20 cellular contexts compared by ENCODE assay signal in the genomic region with DNA sequence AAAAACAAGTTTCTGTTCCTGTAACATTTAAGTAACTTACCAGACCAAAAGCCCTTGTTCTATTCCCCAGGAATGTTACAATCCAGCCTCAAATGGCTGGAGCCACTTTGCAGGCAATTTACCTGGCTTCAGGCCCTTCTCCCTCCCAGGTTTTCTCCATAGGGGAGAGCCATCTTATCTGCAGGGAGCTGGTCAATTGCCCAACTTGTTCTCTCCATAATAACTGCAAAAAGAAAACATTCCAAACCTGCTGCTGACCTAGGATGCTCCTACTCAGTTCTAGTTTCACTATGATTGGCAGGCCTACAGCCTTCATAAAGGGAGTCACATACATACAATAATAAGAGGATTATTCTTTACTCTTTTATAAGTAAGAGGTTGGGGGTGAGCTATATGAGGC.
DNase-seq lines count a peak whose midpoint lies in the region; TF ChIP-seq lines count a peak whose summit lies in the region.
"Had no signal": no experiment of that assay in that cellular context is flagged by ENCODE, and none has a peak within 500 bp of the region (broad histone marks: within the 10 kb centered on the region; RNA-seq: fewer than 3 reads in every experiment).

No MANE protein-coding gene starts in this region.

- H2BK5ac ChIP-seq in mesendoderm (ENCODE audit: low read length): no peak overlapping the region

- in situ Hi-C loops in G401 (cut with HindIII; ENCODE audit: low sequenced_read_pairs): no loop called here

- H3K27me3 ChIP-seq in adipocyte (replicated peaks; ENCODE audit: control insufficient read depth, insufficient read depth, low read length): no peaks in the 10 kb centered on the region
- H3K27me3 ChIP-seq in neural cell (ENCODE audit: insufficient read depth, low read depth, low read length): no peaks in the 10 kb centered on the region
- no peaks in the 10 kb centered on the region for H3K27me3 ChIP-seq in CD4-positive, alpha-beta memory T cell (ENCODE audit: insufficient read depth, low read length)
- H3K27me3 ChIP-seq in mesendoderm (ENCODE audit: insufficient read depth, low read length, poor library complexity): no peaks in the 10 kb centered on the region

- H3K9me3 ChIP-seq in adipocyte (ENCODE audit: control insufficient read depth, low read length) (no peaks in the 10 kb centered on the region), neural cell (ENCODE audit: low read length) (no peaks in the 10 kb centered on the region)
- no peaks in the 10 kb centered on the region for H3K9me3 ChIP-seq in CD4-positive, alpha-beta memory T cell (ENCODE audit: control insufficient read depth in 1 of 2, low read length in 2 of 2)
- H3K9me3 ChIP-seq: A549, Caco-2 had no signal

- H3K9ac ChIP-seq in adipocyte (ENCODE audit: low read length): no peak overlapping the region
- H3K9ac ChIP-seq in neural cell (ENCODE audit: low read length): no peak overlapping the region
- H3K9ac ChIP-seq in mesendoderm (ENCODE audit: low read length): no peak overlapping the region

- no peak overlapping the region for H2AK5ac ChIP-seq in mesendoderm (ENCODE audit: low read length)

- H4K8ac ChIP-seq in mesendoderm (ENCODE audit: low read depth, low read length): no peak overlapping the region

- H3K4me1 ChIP-seq in adipocyte (ENCODE audit: control insufficient read depth, insufficient read depth, low read length) (no peaks in the 10 kb centered on the region), mesendoderm (ENCODE audit: control insufficient read depth, low read depth, low read length) (no peaks in the 10 kb centered on the region)
- no peaks in the 10 kb centered on the region for H3K4me1 ChIP-seq in CD4-positive, alpha-beta memory T cell (ENCODE audit: insufficient read depth, low read length)
- H3K4me1 ChIP-seq: A549, Caco-2 had no signal

- no peaks in the 10 kb centered on the region for H3F3A ChIP-seq in neural cell (ENCODE audit: insufficient read depth, low read length, poor library complexity, severe bottlenecking)

- POLR2A ChIA-PET in CD4-positive, alpha-beta memory T cell (lab: Charles Lee; ENCODE audit: partially characterized antibody): no interaction called here

- H3K79me2 ChIP-seq in neural cell (replicated peaks; ENCODE audit: insufficient read depth, low read length): no peaks in the 10 kb centered on the region
- H3K79me2 ChIP-seq in mesendoderm (ENCODE audit: control insufficient read depth, insufficient read depth, low read length): no peaks in the 10 kb centered on the region

- no peak for TF ChIP-seq EP300 in neural cell (conservative IDR thresholded peaks at IDR 0.05; ENCODE audit: poor library complexity, severe bottlenecking)

- intact Hi-C loops in CD4-positive, alpha-beta memory T cell (cut with micrococcal nuclease): no loop called here

- no peak overlapping the region for H3K4me2 ChIP-seq in neural cell (ENCODE audit: low read length)
- H3K4me2 ChIP-seq in mesendoderm (ENCODE audit: low read length): no peak overlapping the region
- H3K4me2 ChIP-seq: A549 had no signal

- no peak for TF ChIP-seq RAD21 in neural cell (conservative IDR thresholded peaks at IDR 0.05)

- H3K27ac ChIP-seq in neural cell (ENCODE audit: low read length) (no peak overlapping the region), mesendoderm (ENCODE audit: low read depth, low read length) (no peak overlapping the region)
- H3K27ac ChIP-seq in CD4-positive, alpha-beta memory T cell (ENCODE audit: low read depth, low read length): no peak overlapping the region
- H3K27ac ChIP-seq: A549 had no signal

- no peaks in the 10 kb centered on the region for H3K36me3 Mint-ChIP-seq in CD4-positive, alpha-beta memory T cell
- H3K36me3 Mint-ChIP-seq: CD4-positive, CD25-positive, alpha-beta regulatory T cell had no signal

- no peak overlapping the region for H3K23ac ChIP-seq in mesendoderm (ENCODE audit: low read length)

- H2AFZ ChIP-seq in neural cell (ENCODE audit: low read depth, low read length): no peak overlapping the region

- no peak overlapping the region for H3K56ac ChIP-seq in mesendoderm (ENCODE audit: low read length)

- H3K27me3 Mint-ChIP-seq in CD4-positive, alpha-beta memory T cell: no peaks in the 10 kb centered on the region
- H3K27me3 Mint-ChIP-seq: CD4-positive, CD25-positive, alpha-beta regulatory T cell had no signal

- no peak overlapping the region for H3K4me3 Mint-ChIP-seq in CD4-positive, alpha-beta memory T cell
- H3K4me3 Mint-ChIP-seq: CD4-positive, CD25-positive, alpha-beta regulatory T cell had no signal

- no peak for TF ChIP-seq CTCF in neural cell (IDR thresholded peaks at IDR 0.05; ENCODE audit: poor library complexity, severe bottlenecking)

- CTCF ChIA-PET in CD4-positive, alpha-beta memory T cell (lab: Charles Lee; ENCODE audit: partially characterized antibody): no interaction called here

- H3K36me3 ChIP-seq in adipocyte (ENCODE audit: control insufficient read depth, insufficient read depth, low read length, severe bottlenecking) (no peaks in the 10 kb centered on the region), neural cell (ENCODE audit: insufficient read depth, low read length) (no peaks in the 10 kb centered on the region), mesendoderm (ENCODE audit: control insufficient read depth, insufficient read depth, low read length) (no peaks in the 10 kb centered on the region)
- H3K36me3 ChIP-seq in CD4-positive, alpha-beta memory T cell (ENCODE audit: insufficient read depth, low read length): no peaks in the 10 kb centered on the region

- no peak overlapping the region for H4K5ac ChIP-seq in mesendoderm (ENCODE audit: low read length)

- H3K18ac ChIP-seq in mesendoderm (ENCODE audit: low read length): no peak overlapping the region

- H3K27ac Mint-ChIP-seq in CD4-positive, alpha-beta memory T cell: no peak overlapping the region
- H3K27ac Mint-ChIP-seq: CD4-positive, CD25-positive, alpha-beta regulatory T cell had no signal

- no peak overlapping the region for H2BK15ac ChIP-seq in mesendoderm (replicated peaks; ENCODE audit: low read depth)

- H3K4me1 Mint-ChIP-seq in CD4-positive, alpha-beta memory T cell: no peaks in the 10 kb centered on the region
- H3K4me1 Mint-ChIP-seq: CD4-positive, CD25-positive, alpha-beta regulatory T cell had no signal

- H3K4me3 ChIP-seq in adipocyte (ENCODE audit: low read length) (no peak overlapping the region), neural cell (ENCODE audit: low read length) (no peak overlapping the region), mesendoderm (ENCODE audit: low read length) (no peak overlapping the region)
- H3K4me3 ChIP-seq in CD4-positive, alpha-beta memory T cell (ENCODE audit: low read length in 2 of 2): no peak overlapping the region
- H3K4me3 ChIP-seq: A549 had no signal

- no peak overlapping the region for H2BK120ac ChIP-seq in mesendoderm (ENCODE audit: low read depth, low read length)

- peak; percentile 1 for DNase-seq in G401 (ENCODE audit: low spot score)
- DNase-seq in NCI-H2227 (lab: John Stamatoyannopoulos, UW; ENCODE audit: unreplicated experiment): peak; percentile 3
- DNase-seq in adipocyte (ENCODE audit: low read depth): peak; percentile 3
- no peak for DNase-seq in T1000 (lab: John Stamatoyannopoulos, UW)
- DNase-seq in CD4-positive, alpha-beta memory T cell: no peak
- no peak for DNase-seq in mesendoderm
- no peak for DNase-seq in AG08396 (ENCODE audit: low spot score)
- DNase-seq: Caco-2; CD4-positive, CD25-positive, alpha-beta regulatory T cell; DMS 273 treated with DMSO at 0.1 percent for 48 hours; DMS79 treated with DMSO at 0.1 percent for 48 hours; H7; KG1; NCI-H1092; NCI-H1436; NCI-H2029; NCI-H526 treated with DMSO at 0.1 percent for 48 hours; NK-92 treated with Interleukin-12 subunit alpha and Interleukin-12 subunit beta, amount 100 ng/mL, for 24 hours had no signal

- H3K9me2 ChIP-seq in neural cell (ENCODE audit: insufficient read depth, low read length): no peaks in the 10 kb centered on the region

- no peaks in the 10 kb centered on the region for H4K20me1 ChIP-seq in neural cell (ENCODE audit: insufficient read depth)

- H3K79me1 ChIP-seq in mesendoderm (ENCODE audit: low read length): no peaks in the 10 kb centered on the region

- H3K9me3 Mint-ChIP-seq in CD4-positive, alpha-beta memory T cell: peaks cover 0 to 12% (median 3%) of the 10 kb centered on the region in 8 donors

- H3K4ac ChIP-seq in mesendoderm (ENCODE audit: low read depth, low read length): no peak overlapping the region

TF ChIP-seq in neural cell, 6 proteins besides CTCF, POLR2A, EP300 and RAD21:
- TF ChIP-seq SMC3 (conservative IDR thresholded peaks at IDR 0.05; ENCODE audit: poor library complexity) (no peak), POLR2AphosphoS5 (IDR thresholded peaks at IDR 0.05) (peak; percentile 19), EZH2 (IDR thresholded peaks at IDR 0.05; ENCODE audit: borderline replicate concordance, insufficient read depth, low read length, poor library complexity, severe bottlenecking) (no peak), TAF1 (IDR thresholded peaks at IDR 0.05; ENCODE audit: low read depth) (no peak), MXI1 (conservative IDR thresholded peaks at IDR 0.05; ENCODE audit: poor library complexity, severe bottlenecking) (no peak)
- TF ChIP-seq, protein P1, sequence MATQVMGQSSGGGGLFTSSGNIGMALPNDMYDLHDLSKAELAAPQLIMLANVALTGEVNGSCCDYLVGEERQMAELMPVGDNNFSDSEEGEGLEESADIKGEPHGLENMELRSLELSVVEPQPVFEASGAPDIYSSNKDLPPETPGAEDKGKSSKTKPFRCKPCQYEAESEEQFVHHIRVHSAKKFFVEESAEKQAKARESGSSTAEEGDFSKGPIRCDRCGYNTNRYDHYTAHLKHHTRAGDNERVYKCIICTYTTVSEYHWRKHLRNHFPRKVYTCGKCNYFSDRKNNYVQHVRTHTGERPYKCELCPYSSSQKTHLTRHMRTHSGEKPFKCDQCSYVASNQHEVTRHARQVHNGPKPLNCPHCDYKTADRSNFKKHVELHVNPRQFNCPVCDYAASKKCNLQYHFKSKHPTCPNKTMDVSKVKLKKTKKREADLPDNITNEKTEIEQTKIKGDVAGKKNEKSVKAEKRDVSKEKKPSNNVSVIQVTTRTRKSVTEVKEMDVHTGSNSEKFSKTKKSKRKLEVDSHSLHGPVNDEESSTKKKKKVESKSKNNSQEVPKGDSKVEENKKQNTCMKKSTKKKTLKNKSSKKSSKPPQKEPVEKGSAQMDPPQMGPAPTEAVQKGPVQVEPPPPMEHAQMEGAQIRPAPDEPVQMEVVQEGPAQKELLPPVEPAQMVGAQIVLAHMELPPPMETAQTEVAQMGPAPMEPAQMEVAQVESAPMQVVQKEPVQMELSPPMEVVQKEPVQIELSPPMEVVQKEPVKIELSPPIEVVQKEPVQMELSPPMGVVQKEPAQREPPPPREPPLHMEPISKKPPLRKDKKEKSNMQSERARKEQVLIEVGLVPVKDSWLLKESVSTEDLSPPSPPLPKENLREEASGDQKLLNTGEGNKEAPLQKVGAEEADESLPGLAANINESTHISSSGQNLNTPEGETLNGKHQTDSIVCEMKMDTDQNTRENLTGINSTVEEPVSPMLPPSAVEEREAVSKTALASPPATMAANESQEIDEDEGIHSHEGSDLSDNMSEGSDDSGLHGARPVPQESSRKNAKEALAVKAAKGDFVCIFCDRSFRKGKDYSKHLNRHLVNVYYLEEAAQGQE (IDR thresholded peaks at IDR 0.05; ENCODE audit: borderline replicate concordance): peak; percentile 73

Comparison
In these comparisons a context has a peak if more than half of its experiments do, and no peak if none do; other contexts are left out.
1. DNase-seq: peak in G401 (single experiment), NCI-H2227 (single experiment) and adipocyte (single experiment); none in T1000 (single experiment), CD4-positive, alpha-beta memory T cell (0 of 5), mesendoderm (single experiment) and AG08396 (single experiment).